Comparison of ENCODE assay signal across 1 cellular context in genomic region chr11:45449036-45449601, GRCh38.
TF ChIP-seq lines count a peak whose summit lies in the region.

No MANE protein-coding gene starts in this region.

TF ChIP-seq in GM23338, 12 proteins besides CTCF, POLR2A, EP300 and RAD21 (continued from another document):
- TF ChIP-seq ZNF462 (CRISPR knock-in tag; IDR thresholded peaks at IDR 0.05), result no peak
- no peak for TF ChIP-seq STAT1 (IDR thresholded peaks at IDR 0.05; ENCODE audit: unreplicated experiment)
- no peak for TF ChIP-seq ETS1 (IDR thresholded peaks at IDR 0.05)
